ENCODE assay signal across 9 cellular contexts in the genomic region with DNA sequence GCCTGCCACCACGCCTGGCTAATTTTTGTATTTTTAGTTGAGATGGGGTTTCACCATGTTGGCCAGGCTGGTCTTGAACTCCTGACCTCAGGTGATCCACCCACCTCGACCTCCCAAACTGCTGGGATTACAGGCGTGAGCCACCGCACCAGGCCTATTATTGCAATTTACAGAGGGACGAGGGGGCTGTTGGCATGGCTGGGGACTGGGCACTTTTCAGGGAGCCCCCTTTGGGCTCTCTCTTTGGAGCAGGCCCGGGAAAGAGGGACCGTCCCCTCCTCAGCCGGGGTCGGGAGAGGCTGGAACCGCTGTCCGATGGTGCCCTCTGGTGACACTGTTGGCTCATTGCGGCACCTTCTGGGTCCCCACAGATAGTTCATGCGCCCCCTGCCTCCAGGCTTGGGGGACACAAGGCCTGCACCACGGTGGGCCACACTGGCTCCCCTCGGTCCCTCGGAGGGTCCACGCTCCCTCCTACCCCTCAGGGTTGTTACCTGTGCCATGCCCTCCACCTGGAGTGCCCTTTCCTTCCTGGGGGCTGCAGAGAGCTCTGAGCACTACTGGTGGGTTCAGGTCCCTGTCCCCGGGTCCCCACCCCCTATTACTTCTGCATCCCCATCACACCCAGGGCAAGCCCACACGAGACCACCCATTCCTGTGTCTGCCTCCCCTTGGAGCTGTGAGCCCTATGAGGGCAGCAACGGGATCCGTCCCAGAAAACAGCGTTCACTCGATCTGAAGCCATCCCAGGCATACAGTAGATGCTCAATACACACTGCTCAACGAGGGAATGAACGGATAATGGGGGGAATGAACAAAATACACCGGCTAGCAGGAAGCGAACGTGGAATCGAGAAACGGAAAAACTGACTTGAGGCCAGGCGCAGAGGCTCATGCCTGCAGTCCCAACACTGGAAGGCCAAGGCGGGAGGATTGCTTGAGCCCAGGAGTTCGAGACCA. TPM values are rescaled to one million over a fixed set of nuclear protein-coding genes. Genes with fewer than 3 reads are reported as not detected.
DNase-seq lines count a peak whose midpoint lies in the region; ATAC-seq and TF ChIP-seq lines count a peak whose summit lies in the region.
"Had no signal": no experiment of that assay in that cellular context is flagged by ENCODE, and none has a peak within 500 bp of the region (broad histone marks: within the 10 kb centered on the region; RNA-seq: fewer than 3 reads in every experiment).

No MANE protein-coding gene starts in this region.

- TF ChIP-seq CTCF in WI38 (IDR thresholded peaks at IDR 0.05; ENCODE audit: low read depth, low read length) (peak; percentile 62), mammary epithelial cell (conservative IDR thresholded peaks at IDR 0.05 in 1 of 2, IDR thresholded peaks at IDR 0.05 in 1 of 2; ENCODE audit: extremely low read depth in 1 of 2, insufficient read depth in 1 of 2, low read depth in 1 of 2, low read length in 2 of 2) (peak; percentile 63 to 84)

- intact Hi-C loops in mammary epithelial cell (cut with micrococcal nuclease): loop anchor here (1.0 kb wide), 1 partner anchor 72 kb away; no protein-coding TSS in a partner anchor

- no peak overlapping the region for H3K4me2 ChIP-seq in mammary epithelial cell (ENCODE audit: insufficient read depth, low read depth, low read length)
- H3K4me2 ChIP-seq: BLaER1 had no signal

- no peak overlapping the region for H2AFZ ChIP-seq in mammary epithelial cell (ENCODE audit: low read depth, low read length)

- peak; percentile 84 for ATAC-seq in left lobe of liver

- in situ Hi-C loops in mammary epithelial cell (cut with MboI; ENCODE audit: low sequenced_read_pairs in 2 of 2): loop anchor here in 1 of 2 donors (10.0 kb wide), 1 partner anchor 231 kb away; no protein-coding TSS in a partner anchor

- no TSS peak for BruUV-seq in mammary epithelial cell (replicated peaks; lab: Mats Ljungman, UMichigan)

- no peak overlapping the region for H3K9ac ChIP-seq in mammary epithelial cell (ENCODE audit: insufficient read depth, low read length)
- H3K9ac ChIP-seq: BLaER1 had no signal

- no peaks in the 10 kb centered on the region for H3K9me3 ChIP-seq in mammary epithelial cell (replicated peaks; ENCODE audit: insufficient read depth, low read length)
- H3K9me3 ChIP-seq: BLaER1 had no signal

- 64% methylated on average over 21 of the region's 33 CpGs for WGBS in mammary epithelial cell (ENCODE audit: low coverage, missing lambda C conversion rate)

- no peaks in the 10 kb centered on the region for H3K79me2 ChIP-seq in mammary epithelial cell (ENCODE audit: insufficient read depth, low read length)

- H4K20me1 ChIP-seq in mammary epithelial cell (ENCODE audit: insufficient read depth, low read length): no peaks in the 10 kb centered on the region
- H4K20me1 ChIP-seq: BLaER1 had no signal

- no peaks in the 10 kb centered on the region for H3K27me3 ChIP-seq in mammary epithelial cell (ENCODE audit: insufficient read depth, low read length)
- H3K27me3 ChIP-seq: BLaER1 had no signal

- H3K36me3 ChIP-seq in mammary epithelial cell (ENCODE audit: insufficient read depth, low read length): no peaks in the 10 kb centered on the region

- peaks cover 10% of the 10 kb centered on the region for H3K4me1 ChIP-seq in mammary epithelial cell (ENCODE audit: insufficient read depth, low read length)

- DNase-seq in DMS79 treated with DMSO at 0.1 percent for 48 hours (lab: John Stamatoyannopoulos, UW): peak; percentile 39
- no peak for DNase-seq in DMS79 (lab: John Stamatoyannopoulos, UW)
- DNase-seq in NCI-H1105 treated with DMSO at 0.1 percent for 48 hours (lab: John Stamatoyannopoulos, UW): peak; percentile 22
- DNase-seq in mammary epithelial cell: no peak
- DNase-seq in left lobe of liver (ENCODE audit: low spot score): peak; percentile 58
- DNase-seq in stimulated activated CD8-positive, alpha-beta memory T cell treated with anti-CD3 and anti-CD28 coated beads, Interleukin-2, amount 100 ng/mL, for 48 hours (ENCODE audit: low read depth in 2 of 2): peak; percentile 62
- no peak for DNase-seq in kidney glomerular epithelial cell (lab: John Stamatoyannopoulos, UW)

- no peak overlapping the region for H3K4me3 ChIP-seq in WI38 (ENCODE audit: low read depth, low read length)
- no peak overlapping the region for H3K4me3 ChIP-seq in mammary epithelial cell (replicated peaks in 1 of 3; ENCODE audit: insufficient read depth in 1 of 3, low read depth in 2 of 3, low read length in 3 of 3)
- H3K4me3 ChIP-seq: BLaER1 had no signal

- CTCF ChIA-PET in mammary epithelial cell (lab: Charles Lee; ENCODE audit: low non-redundant PET): no interaction called here

- no peak overlapping the region for H3K27ac ChIP-seq in mammary epithelial cell (ENCODE audit: insufficient read depth, low read depth, low read length)
- H3K27ac ChIP-seq: BLaER1 had no signal

- dilution Hi-C loops in mammary epithelial cell (cut with HindIII; ENCODE audit: low sequenced_read_pairs): loop anchor here (5.0 to 10.0 kb wide), 4 partner anchors 57 to 159 kb away; partner anchors contain the start of gene PLIN3

RNA-seq across cellular contexts. Expression of gene FEM1A, which starts 12.5 kb away (rescaled TPM):
- total RNA-seq in mammary epithelial cell (10 to 100 TPM; 12.8 to 17.5 TPM), left lobe of liver (6.2 TPM)
- 6.0 TPM for polyA plus RNA-seq in mammary epithelial cell
- polyA minus RNA-seq in mammary epithelial cell: 5.7 TPM

RNA-seq across cellular contexts. Expression of gene TICAM1, which starts 27.5 kb away (rescaled TPM):
- 10 to 100 TPM in 1 of 2 donors, 1 to 10 TPM in 1; 4.0 to 33.3 TPM for total RNA-seq in mammary epithelial cell
- polyA plus RNA-seq in mammary epithelial cell: 2.0 TPM
- 8.9 TPM for polyA minus RNA-seq in mammary epithelial cell
- 11.1 TPM for total RNA-seq in left lobe of liver

Comparison
In these comparisons a context has a peak if more than half of its experiments do, and no peak if none do; other contexts are left out.
1. DNase-seq: peak in DMS79 treated with DMSO at 0.1 percent for 48 hours (single experiment), NCI-H1105 treated with DMSO at 0.1 percent for 48 hours (single experiment), left lobe of liver (single experiment) and stimulated activated CD8-positive, alpha-beta memory T cell treated with anti-CD3 and anti-CD28 coated beads, Interleukin-2, amount 100 ng/mL, for 48 hours (2 of 2); none in DMS79 (single experiment), mammary epithelial cell (single experiment) and kidney glomerular epithelial cell (single experiment).